Comparison of ENCODE assay signal across 17 cellular contexts in the genomic region with DNA sequence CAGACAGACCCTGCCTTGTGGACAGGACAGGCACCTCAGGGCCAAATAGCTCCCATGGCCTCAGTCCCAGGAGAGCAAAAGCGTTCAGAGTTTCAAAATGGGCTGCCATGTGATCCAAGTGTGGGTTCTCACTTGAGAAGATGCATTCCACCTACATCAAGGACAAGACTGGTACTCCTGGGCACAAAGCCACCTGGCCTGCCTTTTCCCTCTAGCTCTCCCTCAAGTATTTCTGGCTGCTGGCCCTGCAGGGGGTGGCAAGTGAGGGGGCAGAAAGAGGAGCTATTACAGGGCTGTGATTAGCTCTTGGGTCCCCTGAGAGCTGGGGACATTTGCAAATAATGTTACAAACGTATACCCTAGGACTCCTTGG. TPM values are rescaled to one million over a fixed set of nuclear protein-coding genes. Genes with fewer than 3 reads are reported as not detected.
A peak's percentile ranks its signal among the peaks of the same experiment; 100 is the strongest.
DNase-seq lines count a peak whose midpoint lies in the region; ATAC-seq and TF ChIP-seq lines count a peak whose summit lies in the region.
"Had no signal": no experiment of that assay in that cellular context is flagged by ENCODE, and none has a peak within 500 bp of the region (broad histone marks: within the 10 kb centered on the region; RNA-seq: fewer than 3 reads in every experiment).

No MANE protein-coding gene starts in this region.

- peaks cover 8% of the 10 kb centered on the region for H3K79me2 ChIP-seq in hepatocyte

- H3K9me2 ChIP-seq in hepatocyte (replicated peaks; ENCODE audit: insufficient read depth) = no peaks in the 10 kb centered on the region

- ATAC-seq in heart right ventricle = peak in 6 of 8 donors; percentile 10 to 32 (median 24)
- ATAC-seq: GM12878, K562 had no signal

- no peak overlapping the region for H3K4me3 ChIP-seq in ascending aorta
- no peak overlapping the region for H3K4me3 ChIP-seq in heart right ventricle
- H3K4me3 ChIP-seq in thyroid gland (replicated peaks in 1 of 3) = no peak overlapping the region
- no peak overlapping the region for H3K4me3 ChIP-seq in hepatocyte
- no peak overlapping the region for H3K4me3 ChIP-seq in lower leg skin (ENCODE audit: low read depth, poor library complexity, severe bottlenecking)
- H3K4me3 ChIP-seq: GM12878, K562 had no signal

- H4K20me1 ChIP-seq in hepatocyte (ENCODE audit: insufficient read depth, poor library complexity, severe bottlenecking) = no peaks in the 10 kb centered on the region

- TF ChIP-seq POLR2A in thyroid gland (IDR thresholded peaks at IDR 0.05) (no peak), lower leg skin (IDR thresholded peaks at IDR 0.05) (no peak)

- H3K27me3 ChIP-seq in ascending aorta (no peaks in the 10 kb centered on the region), heart right ventricle (no peaks in the 10 kb centered on the region), thyroid gland (no peaks in the 10 kb centered on the region), hepatocyte (no peaks in the 10 kb centered on the region)

- WGBS in heart right ventricle, 2 donors = 24 to 38% methylated on average over 2 of the region's 2 CpGs
- 48 to 51% methylated on average over 2 of the region's 2 CpGs for WGBS in thyroid gland, 2 donors
- 86% methylated on average over 2 of the region's 2 CpGs for WGBS in hepatocyte (ENCODE audit: low lambda C conversion rate, missing lambda C conversion rate)
- WGBS in lower leg skin, 2 donors = 53 to 58% methylated on average over 2 of the region's 2 CpGs

- H3K36me3 ChIP-seq in ascending aorta = peaks cover 70 to 82% of the 10 kb centered on the region in 2 donors
- peaks cover 15 to 92% (median 63%) of the 10 kb centered on the region in 9 donors for H3K36me3 ChIP-seq in heart right ventricle
- H3K36me3 ChIP-seq in thyroid gland = peaks cover 71 to 89% of the 10 kb centered on the region in 2 donors
- H3K36me3 ChIP-seq in hepatocyte (replicated peaks; ENCODE audit: insufficient read depth, low read depth) = no peaks in the 10 kb centered on the region

- intact Hi-C loops in ascending aorta (cut with DNase I) (no loop called here), heart right ventricle (cut with DNase I) (no loop called here), thyroid gland (cut with DNase I) (no loop called here), lower leg skin (cut with DNase I; ENCODE audit: low total_unique reads) (no loop called here)

- H3K27ac ChIP-seq in ascending aorta (peak overlapping the region; percentile 29 to 94), heart right ventricle (peak overlapping the region in 8 of 10 donors; percentile 33 to 93 (median 86)), thyroid gland (no peak overlapping the region), hepatocyte (no peak overlapping the region)
- H3K27ac ChIP-seq: C4-2B had no signal

- DNase-seq in ascending aorta (ENCODE audit: low spot score in 2 of 2) (no peak), heart right ventricle (peak; percentile 77), occipital lobe (lab: John Stamatoyannopoulos, UW) (peak; percentile 28), thyroid gland (peak; percentile 73 to 77), hepatocyte (ENCODE audit: low spot score) (no peak), NCI-H345 treated with DMSO at 0.1 percent for 48 hours (lab: John Stamatoyannopoulos, UW; ENCODE audit: unreplicated experiment) (no peak), lower leg skin (ENCODE audit: low spot score in 2 of 2) (no peak)
- DNase-seq: DND-41, H9, NCI-H1436, NCI-H2081, NCI-H510A treated with DMSO at 0.1 percent for 48 hours, SHP77 had no signal

- no peak overlapping the region for H2AFZ ChIP-seq in hepatocyte

- no peaks in the 10 kb centered on the region for H3K9me3 ChIP-seq in ascending aorta
- no peaks in the 10 kb centered on the region for H3K9me3 ChIP-seq in heart right ventricle
- H3K9me3 ChIP-seq in thyroid gland = no peaks in the 10 kb centered on the region
- no peaks in the 10 kb centered on the region for H3K9me3 ChIP-seq in hepatocyte (ENCODE audit: low read depth)

- TF ChIP-seq CTCF in ascending aorta (IDR thresholded peaks at IDR 0.05) (no peak), heart right ventricle (IDR thresholded peaks at IDR 0.05) (no peak), thyroid gland (IDR thresholded peaks at IDR 0.05) (no peak), hepatocyte (IDR thresholded peaks at IDR 0.05; ENCODE audit: poor library complexity) (no peak), lower leg skin (IDR thresholded peaks at IDR 0.05) (no peak)

- H3K4me1 ChIP-seq in ascending aorta = peaks cover 17 to 30% of the 10 kb centered on the region in 2 donors
- H3K4me1 ChIP-seq in heart right ventricle = peaks cover 32 to 92% (median 60%) of the 10 kb centered on the region in 9 donors
- no peaks in the 10 kb centered on the region for H3K4me1 ChIP-seq in thyroid gland
- H3K4me1 ChIP-seq in hepatocyte (ENCODE audit: insufficient read depth) = peaks cover 26% of the 10 kb centered on the region

- H3K4me2 ChIP-seq in hepatocyte = no peak overlapping the region

RNA-seq across cellular contexts. Expression of a gene that starts 6.5 kb away (rescaled TPM):
- total RNA-seq in ascending aorta (22.2 TPM), heart right ventricle (10 to 100 TPM in 8 of 10 donors, 1 to 10 TPM in 2; 6.1 to 24.0 (median 12.6) TPM), occipital lobe (1.9 TPM), thyroid gland (1 to 10 TPM in 1 of 4 donors, under 1 TPM in 3; 0.34 to 1.0 (median 0.80) TPM), hepatocyte (5.7 and 17.4 TPM in 2 replicates), lower leg skin (100 to 1,000 TPM; 159 to 393 (median 199) TPM)
- polyA plus RNA-seq in heart right ventricle (10 to 100 TPM in 1 of 2 donors, 1 to 10 TPM in 1; 7.7 to 63.5 TPM), hepatocyte (19.6 and 24.7 TPM in 2 replicates)

RNA-seq across cellular contexts. Expression of a gene that starts 7.8 kb away (rescaled TPM):
- total RNA-seq in ascending aorta (193 TPM), heart right ventricle (1,000 to 10,000 TPM in 9 of 10 donors, 100 to 1,000 TPM in 1; 723 to 1,173 (median 1,035) TPM), occipital lobe (124 TPM), thyroid gland (100 to 1,000 TPM; 223 to 439 (median 295) TPM), hepatocyte (308 and 352 TPM in 2 replicates), lower leg skin (100 to 1,000 TPM; 240 to 373 (median 334) TPM)
- polyA plus RNA-seq in heart right ventricle (1,000 to 10,000 TPM in 1 of 2 donors, 100 to 1,000 TPM in 1; 859 to 1,330 TPM), hepatocyte (405 and 411 TPM in 2 replicates)

RNA-seq across cellular contexts. Expression of a gene that starts 20.0 kb away (rescaled TPM):
- not detected for total RNA-seq in ascending aorta
- not detected for total RNA-seq in heart right ventricle
- not detected for polyA plus RNA-seq in heart right ventricle
- not detected for total RNA-seq in occipital lobe
- total RNA-seq in thyroid gland = not detected
- not detected in 2 replicates for total RNA-seq in hepatocyte
- not detected in 2 replicates for polyA plus RNA-seq in hepatocyte
- not detected for total RNA-seq in lower leg skin
- total RNA-seq: A673, GM12878, K562 had no signal
- polyA plus RNA-seq: GM12878, K562 had no signal

RNA-seq across cellular contexts. Expression of a gene that starts 33.7 kb away (rescaled TPM):
- total RNA-seq in ascending aorta = 28.1 TPM
- 10 to 100 TPM in 6 of 10 donors, 1 to 10 TPM in 4; 5.2 to 17.7 (median 10.2) TPM for total RNA-seq in heart right ventricle
- polyA plus RNA-seq in heart right ventricle = 10 to 100 TPM; 11.3 to 25.4 TPM
- 4.5 TPM for total RNA-seq in occipital lobe
- 10 to 100 TPM in 2 of 4 donors, 1 to 10 TPM in 2; 7.5 to 19.1 (median 11.4) TPM for total RNA-seq in thyroid gland
- total RNA-seq in hepatocyte = 42.0 and 56.6 TPM in 2 replicates
- 53.7 and 60.9 TPM in 2 replicates for polyA plus RNA-seq in hepatocyte
- total RNA-seq in lower leg skin = 10 to 100 TPM in 3 of 4 donors, 1 to 10 TPM in 1; 9.4 to 36.5 (median 17.9) TPM

RNA-seq across cellular contexts. Expression of a gene that starts 38.0 kb away (rescaled TPM):
- total RNA-seq in ascending aorta (not detected), heart right ventricle (under 1 TPM in 4 of 10 donors, not detected in 6; 0.19 to 0.77 (median 0.28) TPM), occipital lobe (not detected), thyroid gland (not detected), hepatocyte (0.08 and 0.30 TPM in 2 replicates), lower leg skin (1 to 10 TPM; 4.8 to 9.8 (median 6.2) TPM)
- polyA plus RNA-seq in heart right ventricle (under 1 TPM; 0.06 to 0.22 TPM), hepatocyte (1.1 and 1.5 TPM in 2 replicates)
- total RNA-seq: GM12878 had no signal

Comparison
In these comparisons a context has a peak if more than half of its experiments do, and no peak if none do; other contexts are left out.
1. DNase-seq: peak in heart right ventricle (2 of 2), occipital lobe (single experiment) and thyroid gland (2 of 2); none in ascending aorta (0 of 2), hepatocyte (single experiment), NCI-H345 treated with DMSO at 0.1 percent for 48 hours (single experiment) and lower leg skin (0 of 2).
2. H3K27ac ChIP-seq: peak in ascending aorta (2 of 2) and heart right ventricle (8 of 10); none in thyroid gland (0 of 3) and hepatocyte (single experiment).